Comparison of ENCODE assay signal across 22 cellular contexts in genomic region chr9:91106415-91106814, GRCh38.
"Had no signal": no experiment of that assay in that cellular context is flagged by ENCODE, and none has a peak within 500 bp of the region (broad histone marks: within the 10 kb centered on the region; RNA-seq: fewer than 3 reads in every experiment).

No MANE protein-coding gene starts in this region.

- H3K4me3 ChIP-seq: esophagus muscularis mucosa, gastrocnemius medialis, lower lobe of right lung, neural progenitor cell, prostate gland, right atrium auricular region, sigmoid colon, suprapubic skin, thyroid gland, vagina had no signal

- ATAC-seq: gastrocnemius medialis; left ventricle myocardium superior; natural killer cell treated with Interleukin-12 subunit alpha and Interleukin-12 subunit beta and Interleukin-15 and Interleukin-18, amount 100 ng/mL, for 72 hours; stimulated activated effector memory CD8-positive, alpha-beta T cell treated with anti-CD3 and anti-CD28 coated beads, Interleukin-12 subunit alpha, Interleukin-12 subunit beta, amount 100 ng/mL, for 72 hours; stimulated activated naive CD8-positive, alpha-beta T cell treated with anti-CD3 and anti-CD28 coated beads, Interleukin-15, Interleukin-2, amounts not matched to agents 100 U/mL and 50 U/mL, for 24 hours had no signal

- H3K27ac Mint-ChIP-seq: natural killer cell treated with Interleukin-12 subunit alpha and Interleukin-12 subunit beta and Interleukin-15 and Interleukin-18, amount 100 ng/mL, for 72 hours; neural progenitor cell; stimulated activated effector memory CD8-positive, alpha-beta T cell treated with anti-CD3 and anti-CD28 coated beads, Interleukin-12 subunit alpha, Interleukin-12 subunit beta, amount 100 ng/mL, for 72 hours had no signal

- H3K36me3 ChIP-seq: esophagus muscularis mucosa, gastrocnemius medialis, lower lobe of right lung, neural progenitor cell, prostate gland, right atrium auricular region, sigmoid colon, suprapubic skin, thyroid gland, vagina had no signal

- H3K4me2 ChIP-seq: neural progenitor cell had no signal

- H3K4me1 ChIP-seq: neural progenitor cell, prostate gland had no signal

- H3K9ac ChIP-seq: neural progenitor cell had no signal

- H3K4me3 Mint-ChIP-seq: naive B cell; natural killer cell treated with Interleukin-12 subunit alpha and Interleukin-12 subunit beta and Interleukin-15 and Interleukin-18, amount 100 ng/mL, for 72 hours; neural progenitor cell; stimulated activated effector memory CD8-positive, alpha-beta T cell treated with anti-CD3 and anti-CD28 coated beads, Interleukin-12 subunit alpha, Interleukin-12 subunit beta, amount 100 ng/mL, for 72 hours had no signal

- H2AFZ ChIP-seq: neural progenitor cell had no signal

- H3K9me3 ChIP-seq: prostate gland, thyroid gland, vagina had no signal

- H3K27ac ChIP-seq: esophagus muscularis mucosa, gastrocnemius medialis, lower lobe of right lung, neural progenitor cell, prostate gland, right atrium auricular region, sigmoid colon, suprapubic skin, thyroid gland, vagina had no signal

- DNase-seq: dermis blood vessel endothelial cell; effector memory CD4-positive, alpha-beta T cell; foreskin fibroblast; gastrocnemius medialis; head of caudate nucleus; left ventricle myocardium superior; lower lobe of right lung; naive B cell; sigmoid colon; stimulated activated CD4-positive, alpha-beta T cell treated with anti-CD3 and anti-CD28 coated beads, Interleukin-2, amount 100 ng/mL, for 24 hours; stimulated activated CD4-positive, alpha-beta T cell treated with anti-CD3 and anti-CD28 coated beads, Interleukin-4, amount 100 ng/mL, for 24 hours; stimulated activated naive CD8-positive, alpha-beta T cell treated with anti-CD3 and anti-CD28 coated beads, Interleukin-15, Interleukin-2, amounts not matched to agents 100 U/mL and 50 U/mL, for 24 hours; thyroid gland; trophoblast cell had no signal

- H3K36me3 Mint-ChIP-seq: neural progenitor cell had no signal

- H3K27me3 ChIP-seq: esophagus muscularis mucosa, gastrocnemius medialis, neural progenitor cell, right atrium auricular region, sigmoid colon, suprapubic skin, thyroid gland, vagina had no signal
